15 cellular contexts compared by ENCODE assay signal in genomic region chr6:45877970-45878590, GRCh38.
A peak's percentile ranks its signal among the peaks of the same experiment; 100 is the strongest.
DNase-seq lines count a peak whose midpoint lies in the region; ATAC-seq, FAIRE-seq and TF ChIP-seq lines count a peak whose summit lies in the region.
"Had no signal": no experiment of that assay in that cellular context is flagged by ENCODE, and none has a peak within 500 bp of the region (broad histone marks: within the 10 kb centered on the region; RNA-seq: fewer than 3 reads in every experiment).

No MANE protein-coding gene starts in this region.

- no peaks in the 10 kb centered on the region for H3K79me2 ChIP-seq in GM12878 (ENCODE audit: control insufficient read depth, insufficient read depth, low read length)
- H3K79me2 ChIP-seq in smooth muscle cell (ENCODE audit: low read depth), result no peaks in the 10 kb centered on the region

- no peak overlapping the region for H3K56ac ChIP-seq in IMR-90 (ENCODE audit: extremely low read depth, insufficient read depth, low read length)

- in situ Hi-C loops in IMR-90 (cut with MboI; ENCODE audit: low sequenced_read_pairs) (no loop called here), GM12878 (cut with MboI) (no loop called here)

- H2BK120ac ChIP-seq in IMR-90 (ENCODE audit: low read depth, low read length), result no peak overlapping the region

- dilution Hi-C loops in IMR-90 (cut with HindIII; ENCODE audit: low sequenced_read_pairs, unreplicated experiment), result no loop called here

- no peak overlapping the region for H2BK15ac ChIP-seq in IMR-90 (ENCODE audit: low read depth, low read length)

- H3K27me3 Mint-ChIP-seq in glutamatergic neuron (ENCODE audit: unreplicated experiment), result peaks cover 5% of the 10 kb centered on the region
- peaks cover 10 to 11% of the 10 kb centered on the region in 2 donors for H3K27me3 Mint-ChIP-seq in stimulated activated naive B cell treated with anti-CD40 and anti-IgM and Interleukin-4, amounts not matched to agents 10 μg/mL and 1 μg/mL and 100 μg/mL, for 72 hours

- peaks cover 25% of the 10 kb centered on the region for H3K4me1 Mint-ChIP-seq in glutamatergic neuron (ENCODE audit: low read depth, unreplicated experiment)
- H3K4me1 Mint-ChIP-seq in stimulated activated naive B cell treated with anti-CD40 and anti-IgM and Interleukin-4, amounts not matched to agents 10 μg/mL and 1 μg/mL and 100 μg/mL, for 72 hours, result peaks cover 5 to 9% of the 10 kb centered on the region in 2 donors
- H3K4me1 Mint-ChIP-seq: B cell had no signal

- peak overlapping the region; percentile 68 for H3K27ac Mint-ChIP-seq in glutamatergic neuron (ENCODE audit: unreplicated experiment)
- no peak overlapping the region for H3K27ac Mint-ChIP-seq in stimulated activated naive B cell treated with anti-CD40 and anti-IgM and Interleukin-4, amounts not matched to agents 10 μg/mL and 1 μg/mL and 100 μg/mL, for 72 hours
- H3K27ac Mint-ChIP-seq: B cell; CD8-positive, alpha-beta T cell had no signal

- POLR2A ChIA-PET in IMR-90 (lab: Charles Lee; ENCODE audit: unreplicated experiment), result no interaction called here
- POLR2A ChIA-PET in GM12878 (lab: Charles Lee), result no interaction called here

- intact Hi-C loops in IMR-90 (cut with micrococcal nuclease), result no loop called here
- intact Hi-C loops in GM12878 (cut with micrococcal nuclease; ENCODE audit: unreplicated experiment), result no loop called here

- no peak for FAIRE-seq in GM12878 (lab: Jason Lieb, UNC)

- ATAC-seq in IMR-90 (ENCODE audit: low read depth) (no peak), GM12878 (no peak)
- ATAC-seq in stimulated activated naive B cell treated with anti-CD40 and anti-IgM and Interleukin-4, amounts not matched to agents 10 μg/mL and 1 μg/mL and 100 μg/mL, for 72 hours (replicated peaks), result peak; percentile 41 to 63
- ATAC-seq: CD8-positive, alpha-beta T cell had no signal

- H3K9ac ChIP-seq in IMR-90 (ENCODE audit: low read depth, low read length) (no peak overlapping the region), GM12878 (ENCODE audit: control insufficient read depth, insufficient read depth, low read length) (no peak overlapping the region), smooth muscle cell (ENCODE audit: low read depth) (no peak overlapping the region)
- H3K9ac ChIP-seq: BLaER1 treated with 17β-estradiol and CSF1 and Interleukin-3, amounts not matched to agents 10 nM and 100 nM; GM23248 had no signal

- no peak for TF ChIP-seq CTCF in IMR-90 (conservative IDR thresholded peaks at IDR 0.05; ENCODE audit: low read depth, low read length)
- TF ChIP-seq CTCF in GM12878 (IDR thresholded peaks at IDR 0.05 in 2 of 3, conservative IDR thresholded peaks at IDR 0.05 in 1 of 3; ENCODE audit: control insufficient read depth in 2 of 3, extremely low read depth in 1 of 3, insufficient read depth in 1 of 3, low read depth in 3 of 3, low read length in 3 of 3), result no peak
- TF ChIP-seq CTCF in glutamatergic neuron (IDR thresholded peaks at IDR 0.05; ENCODE audit: partially characterized antibody, unreplicated experiment), result no peak
- no peak for TF ChIP-seq CTCF in smooth muscle cell (IDR thresholded peaks at IDR 0.05; ENCODE audit: borderline replicate concordance, insufficient read depth, poor library complexity, severe bottlenecking)

- no peak overlapping the region for H4K91ac ChIP-seq in IMR-90 (ENCODE audit: insufficient read depth, low read depth, low read length)

- no peaks in the 10 kb centered on the region for H3K9me1 ChIP-seq in IMR-90 (ENCODE audit: insufficient read depth, low read length)

- H3K4me3 Mint-ChIP-seq in glutamatergic neuron (ENCODE audit: unreplicated experiment), result peak overlapping the region; percentile 38
- H3K4me3 Mint-ChIP-seq in stimulated activated naive B cell treated with anti-CD40 and anti-IgM and Interleukin-4, amounts not matched to agents 10 μg/mL and 1 μg/mL and 100 μg/mL, for 72 hours, result no peak overlapping the region
- H3K4me3 Mint-ChIP-seq: B cell; CD8-positive, alpha-beta T cell had no signal

- no peak for TF ChIP-seq RAD21 in IMR-90 (IDR thresholded peaks at IDR 0.05; ENCODE audit: low read length)
- no peak for TF ChIP-seq RAD21 in GM12878 (IDR thresholded peaks at IDR 0.05; ENCODE audit: insufficient read depth, low read depth, low read length)

- H2AK5ac ChIP-seq in IMR-90 (ENCODE audit: low read depth, low read length), result no peak overlapping the region

- no peak overlapping the region for H3K27ac ChIP-seq in IMR-90 (ENCODE audit: insufficient read depth, low read length)
- no peak overlapping the region for H3K27ac ChIP-seq in GM12878 (ENCODE audit: control insufficient read depth, insufficient read depth)
- H3K27ac ChIP-seq in smooth muscle cell (ENCODE audit: low read depth), result no peak overlapping the region
- H3K27ac ChIP-seq: BLaER1 treated with 17β-estradiol and CSF1 and Interleukin-3, amounts not matched to agents 10 nM and 100 nM; GM23248 had no signal

- H3K4me2 ChIP-seq in IMR-90 (ENCODE audit: low read depth, low read length) (no peak overlapping the region), GM12878 (ENCODE audit: control insufficient read depth, insufficient read depth) (no peak overlapping the region), smooth muscle cell (no peak overlapping the region)
- H3K4me2 ChIP-seq: BLaER1 treated with 17β-estradiol and CSF1 and Interleukin-3, amounts not matched to agents 10 nM and 100 nM had no signal

- H3K4ac ChIP-seq in IMR-90 (ENCODE audit: low read depth, low read length), result no peak overlapping the region

- H4K20me1 ChIP-seq in IMR-90 (ENCODE audit: insufficient read depth, low read length), result no peaks in the 10 kb centered on the region
- H4K20me1 ChIP-seq in GM12878 (ENCODE audit: control insufficient read depth, insufficient read depth), result no peaks in the 10 kb centered on the region
- H4K20me1 ChIP-seq in smooth muscle cell (ENCODE audit: low read depth), result no peaks in the 10 kb centered on the region
- H4K20me1 ChIP-seq: BLaER1 treated with 17β-estradiol and CSF1 and Interleukin-3, amounts not matched to agents 10 nM and 100 nM had no signal

- H3K79me1 ChIP-seq in IMR-90 (ENCODE audit: low read depth in 1 of 2, low read length in 2 of 2), result no peaks in the 10 kb centered on the region

- H2AFZ ChIP-seq in IMR-90 (replicated peaks; ENCODE audit: low read length, poor library complexity) (no peak overlapping the region), GM12878 (ENCODE audit: control insufficient read depth, low read depth, low read length) (no peak overlapping the region), smooth muscle cell (ENCODE audit: low read depth) (no peak overlapping the region)
- H2AFZ ChIP-seq: GM23248 had no signal

- BruUV-seq in IMR-90 (replicated peaks; lab: Mats Ljungman, UMichigan), result no TSS peak
- BruUV-seq in GM12878 (replicated peaks; lab: Mats Ljungman, UMichigan), result no TSS peak

- H3K18ac ChIP-seq in IMR-90 (ENCODE audit: low read depth, low read length), result no peak overlapping the region

- H4K5ac ChIP-seq in IMR-90 (ENCODE audit: low read depth, low read length), result no peak overlapping the region

- H3K9me3 ChIP-seq in IMR-90 (ENCODE audit: control insufficient read depth, insufficient read depth, low read length), result no peaks in the 10 kb centered on the region
- H3K9me3 ChIP-seq in GM12878 (replicated peaks; ENCODE audit: control insufficient read depth, insufficient read depth, low read length), result no peaks in the 10 kb centered on the region
- no peaks in the 10 kb centered on the region for H3K9me3 ChIP-seq in smooth muscle cell (replicated peaks; ENCODE audit: low read depth)
- H3K9me3 ChIP-seq: BLaER1 treated with 17β-estradiol and CSF1 and Interleukin-3, amounts not matched to agents 10 nM and 100 nM; HAP-1 had no signal

- H3K14ac ChIP-seq in IMR-90 (replicated peaks; ENCODE audit: low read depth, low read length), result no peak overlapping the region

- H3K27me3 ChIP-seq in IMR-90 (ENCODE audit: control insufficient read depth, insufficient read depth, low read length) (peaks cover 14% of the 10 kb centered on the region), GM12878 (replicated peaks in 1 of 2; ENCODE audit: control insufficient read depth in 2 of 2, insufficient read depth in 2 of 2, low read length in 1 of 2) (no peaks in the 10 kb centered on the region), smooth muscle cell (ENCODE audit: low read depth) (peaks cover 60% of the 10 kb centered on the region)
- H3K27me3 ChIP-seq: BLaER1 treated with 17β-estradiol and CSF1 and Interleukin-3, amounts not matched to agents 10 nM and 100 nM had no signal

- H2AK9ac ChIP-seq in IMR-90 (replicated peaks; ENCODE audit: low read depth, low read length, poor library complexity), result peak overlapping the region; percentile 37

- H3K4me3 ChIP-seq in IMR-90 (ENCODE audit: insufficient read depth, low read depth, low read length) (no peak overlapping the region), GM12878 (no peak overlapping the region), smooth muscle cell (no peak overlapping the region)
- H3K4me3 ChIP-seq: BLaER1 treated with 17β-estradiol and CSF1 and Interleukin-3, amounts not matched to agents 10 nM and 100 nM; GM23248; HAP-1 had no signal

- no peak overlapping the region for H2BK20ac ChIP-seq in IMR-90 (ENCODE audit: low read depth, low read length)

- no peak overlapping the region for H3K23ac ChIP-seq in IMR-90 (ENCODE audit: low read depth, low read length)

- CTCF ChIA-PET in IMR-90 (lab: Yijun Ruan, JAX), result no interaction called here
- CTCF ChIA-PET in GM12878 (lab: Yijun Ruan, JAX), result interaction anchor here (0.6 kb wide), 1 partner anchor 44 kb away, joined by 3 read pairs; no protein-coding TSS in a partner anchor

- H4K8ac ChIP-seq in IMR-90 (ENCODE audit: low read depth in 2 of 2, low read length in 2 of 2), result no peak overlapping the region

- no peaks in the 10 kb centered on the region for H3K36me3 Mint-ChIP-seq in glutamatergic neuron (ENCODE audit: unreplicated experiment)
- no peaks in the 10 kb centered on the region for H3K36me3 Mint-ChIP-seq in stimulated activated naive B cell treated with anti-CD40 and anti-IgM and Interleukin-4, amounts not matched to agents 10 μg/mL and 1 μg/mL and 100 μg/mL, for 72 hours
- H3K36me3 Mint-ChIP-seq: CD8-positive, alpha-beta T cell had no signal

- no peak for DNase-seq in IMR-90
- DNase-seq in GM12878 (ENCODE audit: low read depth, low spot score), result no peak
- no peak for DNase-seq in glutamatergic neuron
- no peak for DNase-seq in stimulated activated naive B cell treated with anti-CD40 and anti-IgM and Interleukin-4, amounts not matched to agents 10 μg/mL and 1 μg/mL and 100 μg/mL, for 72 hours
- no peak for DNase-seq in COR-L47 (lab: John Stamatoyannopoulos, UW)
- no peak for DNase-seq in smooth muscle cell (lab: John Stamatoyannopoulos, UW; ENCODE audit: unreplicated experiment)
- no peak for DNase-seq in SKM-1 treated with dmso at 0.1 percent for 144 hours (lab: John Stamatoyannopoulos, UW; ENCODE audit: unreplicated experiment)
- DNase-seq: CD8-positive, alpha-beta T cell; DMS153; DMS79; GDM1; GM23248 had no signal

- no peaks in the 10 kb centered on the region for H3K4me1 ChIP-seq in IMR-90 (ENCODE audit: control insufficient read depth, insufficient read depth, low read length)
- no peaks in the 10 kb centered on the region for H3K4me1 ChIP-seq in GM12878 (ENCODE audit: control insufficient read depth, insufficient read depth, low read length)
- H3K4me1 ChIP-seq in smooth muscle cell (ENCODE audit: low read depth), result no peaks in the 10 kb centered on the region
- H3K4me1 ChIP-seq: HAP-1 had no signal

- H3K9me3 Mint-ChIP-seq in glutamatergic neuron (ENCODE audit: unreplicated experiment), result peaks cover 17% of the 10 kb centered on the region
- H3K9me3 Mint-ChIP-seq in stimulated activated naive B cell treated with anti-CD40 and anti-IgM and Interleukin-4, amounts not matched to agents 10 μg/mL and 1 μg/mL and 100 μg/mL, for 72 hours, result peaks cover 0 to 1% of the 10 kb centered on the region in 2 donors
- H3K9me3 Mint-ChIP-seq: CD8-positive, alpha-beta T cell had no signal

- RAD21 ChIA-PET in GM12878 (lab: Charles Lee; ENCODE audit: unreplicated experiment), result no interaction called here

- no peaks in the 10 kb centered on the region for H3F3A ChIP-seq in smooth muscle cell (ENCODE audit: low read depth)

- H3K36me3 ChIP-seq in IMR-90 (ENCODE audit: control insufficient read depth, insufficient read depth, low read length), result no peaks in the 10 kb centered on the region
- H3K36me3 ChIP-seq in GM12878 (ENCODE audit: control insufficient read depth in 2 of 2, insufficient read depth in 2 of 2, low read length in 1 of 2), result no peaks in the 10 kb centered on the region
- no peaks in the 10 kb centered on the region for H3K36me3 ChIP-seq in smooth muscle cell (ENCODE audit: low read depth)
- H3K36me3 ChIP-seq: BLaER1 treated with 17β-estradiol and CSF1 and Interleukin-3, amounts not matched to agents 10 nM and 100 nM; HAP-1 had no signal

- TF ChIP-seq EP300 in GM12878 (IDR thresholded peaks at IDR 0.05; ENCODE audit: borderline replicate concordance in 1 of 2, control insufficient read depth in 1 of 2, low read depth in 2 of 2, low read length in 2 of 2), result no peak

- TF ChIP-seq POLR2A in IMR-90 (IDR thresholded peaks at IDR 0.05; ENCODE audit: low read depth, low read length) (no peak), GM12878 (IDR thresholded peaks at IDR 0.05; ENCODE audit: low read depth, low read length) (no peak)

- H2BK5ac ChIP-seq in IMR-90 (ENCODE audit: low read depth, low read length, poor library complexity, severe bottlenecking), result no peak overlapping the region

- SMC1A ChIA-PET in GM12878 (lab: Charles Lee; ENCODE audit: uncharacterized antibody, unreplicated experiment), result no interaction called here

- 60% methylated on average over 1 of the region's 5 CpGs; no CpG with 5 or more reads in 1 of the 2 experiments for WGBS in IMR-90 (ENCODE audit: extremely low coverage in 2 of 2, insufficient read length in 1 of 2), 2 experiments
- 1% methylated on average over 5 of the region's 5 CpGs for WGBS in GM12878 (ENCODE audit: insufficient coverage, insufficient replicate concordance, low lambda C conversion rate, missing lambda C conversion rate)
- 84% methylated on average over 5 of the region's 5 CpGs for WGBS in smooth muscle cell (ENCODE audit: low lambda C conversion rate)

Comparison
In these comparisons a context has a peak if more than half of its experiments do, and no peak if none do; other contexts are left out.
1. ATAC-seq: peak in stimulated activated naive B cell treated with anti-CD40 and anti-IgM and Interleukin-4, amounts not matched to agents 10 μg/mL and 1 μg/mL and 100 μg/mL, for 72 hours (2 of 2); none in IMR-90 (single experiment) and GM12878 (single experiment).